ENCODE assay signal across 8 cellular contexts in the genomic region with DNA sequence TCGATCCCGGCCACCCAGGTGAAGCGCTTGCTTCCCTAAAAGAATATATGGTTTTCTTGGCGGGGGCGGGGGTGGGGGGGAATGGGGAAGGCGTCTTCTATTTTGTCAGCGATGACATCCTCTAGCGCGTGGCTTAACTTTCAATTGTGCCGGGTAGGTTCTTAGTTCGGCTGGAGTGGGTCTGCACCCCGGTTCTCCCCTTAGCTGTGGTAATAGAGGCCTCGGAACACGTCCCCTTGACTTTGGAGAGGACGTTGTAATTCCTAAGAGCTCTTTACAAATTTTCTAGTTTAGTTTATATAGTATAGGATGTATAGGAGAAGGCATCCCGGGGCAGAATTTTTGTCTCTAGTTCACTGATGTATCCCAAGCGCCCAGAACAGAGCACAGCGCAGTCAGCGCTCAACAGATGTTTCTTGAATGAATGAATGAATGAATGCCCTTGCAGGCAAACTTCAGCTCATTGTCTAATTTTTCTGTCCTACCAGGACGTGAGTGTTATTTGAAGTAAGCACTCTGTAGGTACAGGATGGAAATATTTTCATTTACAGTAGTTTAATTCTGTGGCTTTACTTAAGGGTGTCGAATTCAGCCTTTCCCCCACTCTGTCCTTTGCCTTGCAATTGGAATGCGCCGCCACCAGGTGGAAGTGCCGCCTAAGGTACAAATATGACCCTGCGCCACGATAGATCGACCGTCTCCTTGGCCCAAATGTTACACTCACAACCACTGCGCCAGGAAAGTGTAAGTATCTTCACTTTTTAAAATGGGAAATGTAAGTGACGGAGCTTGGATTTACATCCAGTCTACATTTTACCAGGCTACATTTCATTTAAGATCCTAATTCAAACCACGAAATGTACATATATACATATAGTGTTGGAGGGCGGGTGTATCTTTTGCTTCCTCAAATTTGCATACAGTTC. TPM values are rescaled to one million over a fixed set of nuclear protein-coding genes. Genes with fewer than 3 reads are reported as not detected.
A peak's percentile ranks its signal among the peaks of the same experiment; 100 is the strongest.
DNase-seq lines count a peak whose midpoint lies in the region; ATAC-seq and TF ChIP-seq lines count a peak whose summit lies in the region.

No MANE protein-coding gene starts in this region.

- peaks cover 31% of the 10 kb centered on the region for H3K36me3 ChIP-seq in BLaER1
- H3K36me3 ChIP-seq in duodenal mucosa (ENCODE audit: control insufficient read depth in 1 of 2, insufficient read depth in 2 of 2, low read length in 2 of 2), result peaks cover 9 to 11% of the 10 kb centered on the region in 2 donors
- peaks cover 0 to 12% (median 4%) of the 10 kb centered on the region in 4 donors for H3K36me3 ChIP-seq in liver (ENCODE audit: control insufficient read depth in 4 of 4, insufficient read depth in 3 of 4, low read depth in 1 of 4, low read length in 3 of 4)

- H3K27ac ChIP-seq in BLaER1, result peak overlapping the region; percentile 86; the same call in 1 of the 2 replicates
- H3K27ac ChIP-seq in duodenal mucosa (ENCODE audit: low read depth, low read length), result no peak overlapping the region
- H3K27ac ChIP-seq in liver (ENCODE audit: low read depth in 1 of 2, low read length in 2 of 2), result peak overlapping the region; percentile 70 to 87

- H3K9ac ChIP-seq in BLaER1, result peak overlapping the region; percentile 85
- peak overlapping the region; percentile 83 to 85 for H3K9ac ChIP-seq in duodenal mucosa (ENCODE audit: low read depth in 1 of 2, low read length in 2 of 2)
- H3K9ac ChIP-seq in liver (ENCODE audit: low read depth in 1 of 2, low read length in 2 of 2), result peak overlapping the region; percentile 64 to 73

- H3K4me3 ChIP-seq in BLaER1, result peak overlapping the region; percentile 80
- H3K4me3 ChIP-seq in duodenal mucosa (ENCODE audit: low read depth in 1 of 2, low read length in 2 of 2), result peak overlapping the region; percentile 82 to 96
- peak overlapping the region; percentile 41 to 94 (median 91) for H3K4me3 ChIP-seq in liver (ENCODE audit: low read depth in 1 of 3, low read length in 3 of 3)

- peaks cover 16% of the 10 kb centered on the region for H3K4me1 ChIP-seq in BLaER1
- H3K4me1 ChIP-seq in duodenal mucosa (ENCODE audit: control insufficient read depth in 1 of 2, insufficient read depth in 2 of 2, low read length in 2 of 2), result peaks cover 11 to 22% of the 10 kb centered on the region in 2 donors
- peaks cover 2 to 21% (median 17%) of the 10 kb centered on the region in 4 donors for H3K4me1 ChIP-seq in liver (ENCODE audit: control insufficient read depth in 4 of 4, insufficient read depth in 4 of 4, low read length in 3 of 4)

- TF ChIP-seq RAD21 in liver (IDR thresholded peaks at IDR 0.05), result peak; percentile 98 to 99

- peak overlapping the region; percentile 79 for H3K4me2 ChIP-seq in BLaER1

- 5% methylated on average over 32 of the region's 32 CpGs for WGBS in liver

- H3K9me3 ChIP-seq in BLaER1 (no peaks in the 10 kb centered on the region), duodenal mucosa (ENCODE audit: control insufficient read depth in 1 of 2, low read length in 2 of 2) (no peaks in the 10 kb centered on the region), liver (ENCODE audit: control insufficient read depth in 4 of 4, low read length in 3 of 4) (no peaks in the 10 kb centered on the region)

- DNase-seq in GM19240 (ENCODE audit: insufficient read length, low spot score) (peak; percentile 49), NCI-H510A treated with DMSO at 0.1 percent for 48 hours (lab: John Stamatoyannopoulos, UW) (peak; percentile 78)
- DNase-seq in activated CD4-positive, alpha-beta T cell treated with anti-CD3 and anti-CD28 coated beads, Interleukin-2, amount 50 U/mL, for 4 hours, result peak; percentile 73 to 74
- DNase-seq in stimulated activated CD4-positive, alpha-beta T cell treated with anti-CD3 and anti-CD28 coated beads, Interleukin-4, amount 100 ng/mL, for 1 hour, result peak; percentile 76

- H4K20me1 ChIP-seq in BLaER1, result 0 out of 2 replicates have a peak, but pooled peaks cover 11% of the 10 kb centered on the region

- no peaks in the 10 kb centered on the region for H3K27me3 ChIP-seq in BLaER1
- no peaks in the 10 kb centered on the region for H3K27me3 ChIP-seq in duodenal mucosa (ENCODE audit: control insufficient read depth in 1 of 2, insufficient read depth in 2 of 2, low read length in 2 of 2)
- no peaks in the 10 kb centered on the region for H3K27me3 ChIP-seq in liver (ENCODE audit: control insufficient read depth in 4 of 4, insufficient read depth in 4 of 4, low read length in 3 of 4)

- TF ChIP-seq CTCF in liver (IDR thresholded peaks at IDR 0.05; ENCODE audit: low read depth, low read length, missing input control), result peak; percentile 97

- ATAC-seq in HG03442 (IDR thresholded peaks at IDR 0.05; ENCODE audit: unreplicated experiment), result peak; percentile 75

TF ChIP-seq in liver, 16 proteins besides CTCF, POLR2A, EP300 and RAD21:
- peak in 1 of 2 donors; percentile 23 for TF ChIP-seq RXRA (IDR thresholded peaks at IDR 0.05)
- TF ChIP-seq, protein P1, sequence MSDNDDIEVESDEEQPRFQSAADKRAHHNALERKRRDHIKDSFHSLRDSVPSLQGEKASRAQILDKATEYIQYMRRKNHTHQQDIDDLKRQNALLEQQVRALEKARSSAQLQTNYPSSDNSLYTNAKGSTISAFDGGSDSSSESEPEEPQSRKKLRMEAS (IDR thresholded peaks at IDR 0.05), result no peak

RNA-seq across cellular contexts. Expression of a gene that starts 0.8 kb away (rescaled TPM):
- 10 to 100 TPM; 19.2 to 25.7 TPM for total RNA-seq in liver
- polyA plus RNA-seq in liver, result 10 to 100 TPM; 23.1 to 35.7 TPM

RNA-seq across cellular contexts. Expression of a gene that starts 31.0 kb away (rescaled TPM):
- total RNA-seq in liver, result 1 to 10 TPM; 1.2 to 1.3 TPM
- 1 to 10 TPM in 1 of 2 donors, under 1 TPM in 1; 0.89 to 2.0 TPM for polyA plus RNA-seq in liver
